In the genomic region with DNA sequence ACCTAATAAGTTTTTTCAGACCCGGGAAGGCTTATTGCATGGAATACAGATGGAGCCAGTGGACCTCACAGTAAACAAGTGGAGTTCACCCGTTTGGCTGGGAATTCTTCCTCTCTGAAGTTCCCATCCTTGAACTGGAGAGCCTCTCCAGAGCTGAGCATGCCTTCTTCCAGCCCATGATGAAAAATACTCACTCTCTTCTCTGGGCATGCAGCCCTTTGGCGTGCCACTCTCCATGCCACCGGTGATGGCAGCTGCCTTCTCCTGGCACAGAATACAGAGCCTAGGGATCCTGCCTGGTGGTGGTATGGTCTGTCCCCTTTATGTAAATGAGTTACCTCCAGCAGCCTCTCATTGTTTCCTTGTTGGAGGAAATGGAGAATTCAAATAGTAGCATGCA, we compare ENCODE assay signal across 15 cellular contexts.
"Had no signal": no experiment of that assay in that cellular context is flagged by ENCODE, and none has a peak within 500 bp of the region (broad histone marks: within the 10 kb centered on the region; RNA-seq: fewer than 3 reads in every experiment).

No MANE protein-coding gene starts in this region.

- H3K4me3 Mint-ChIP-seq: mesothelial cell of epicardium; naive thymus-derived CD4-positive, alpha-beta T cell; nephron progenitor cell; stimulated activated naive CD8-positive, alpha-beta T cell treated with anti-CD3 and anti-CD28 coated beads, Interleukin-15, Interleukin-2, amounts not matched to agents 100 ng/mL and 50 ng/mL, for 24 hours had no signal

- H3K4me1 Mint-ChIP-seq: nephron progenitor cell had no signal

- H3K36me3 ChIP-seq: colonic mucosa, neutrophil, right atrium auricular region, tibial nerve had no signal

- DNase-seq: colonic mucosa; dermis blood vessel endothelial cell; foreskin keratinocyte; hippocampal formation; left colon; naive thymus-derived CD4-positive, alpha-beta T cell; nephron progenitor cell; posterior cingulate gyrus; small intestine; stimulated activated CD4-positive, alpha-beta T cell treated with anti-CD3 and anti-CD28 coated beads, Interleukin-12 subunit alpha, Interleukin-12 subunit beta, amount 100 ng/mL, for 4 hours had no signal

- H3K9me3 ChIP-seq: colonic mucosa, neutrophil, right atrium auricular region, tibial nerve had no signal

- H3K27me3 ChIP-seq: colonic mucosa, foreskin keratinocyte, neutrophil, right atrium auricular region, tibial nerve had no signal

- H3K36me3 Mint-ChIP-seq: mesothelial cell of epicardium; naive thymus-derived CD4-positive, alpha-beta T cell had no signal

- H3K27ac ChIP-seq: colonic mucosa, foreskin keratinocyte, neutrophil, right atrium auricular region, tibial nerve had no signal

- H3K9me3 Mint-ChIP-seq: mesothelial cell of epicardium; nephron progenitor cell; stimulated activated naive CD8-positive, alpha-beta T cell treated with anti-CD3 and anti-CD28 coated beads, Interleukin-15, Interleukin-2, amounts not matched to agents 100 ng/mL and 50 ng/mL, for 24 hours had no signal

- H3K27me3 Mint-ChIP-seq: stimulated activated naive CD8-positive, alpha-beta T cell treated with anti-CD3 and anti-CD28 coated beads, Interleukin-15, Interleukin-2, amounts not matched to agents 100 ng/mL and 50 ng/mL, for 24 hours had no signal

- H3K4me1 ChIP-seq: colonic mucosa, right atrium auricular region, tibial nerve had no signal

- ATAC-seq: foreskin keratinocyte; left colon; naive thymus-derived CD4-positive, alpha-beta T cell had no signal

- H3K4me3 ChIP-seq: colonic mucosa, right atrium auricular region, tibial nerve had no signal

- H3K27ac Mint-ChIP-seq: mesothelial cell of epicardium; naive thymus-derived CD4-positive, alpha-beta T cell; nephron progenitor cell; stimulated activated naive CD8-positive, alpha-beta T cell treated with anti-CD3 and anti-CD28 coated beads, Interleukin-15, Interleukin-2, amounts not matched to agents 100 ng/mL and 50 ng/mL, for 24 hours had no signal
